In genomic region chr2:186748354-186748753, GRCh38 we compare ENCODE assay signal across 1 cellular context.
TF ChIP-seq lines count a peak whose summit lies in the region.

No MANE protein-coding gene starts in this region.

TF ChIP-seq in HepG2, 621 proteins besides CTCF, POLR2A, EP300 and RAD21 (continued from another document):
- TF ChIP-seq CCDC6 (CRISPR knock-in tag; IDR thresholded peaks at IDR 0.05) (no peak), ZBTB2 (CRISPR knock-in tag; IDR thresholded peaks at IDR 0.05; ENCODE audit: low read depth) (no peak), ZMYM2 (CRISPR knock-in tag; IDR thresholded peaks at IDR 0.05) (no peak)
TF ChIP-seq in HepG2: peak in this region for 0.
